In the genomic region with DNA sequence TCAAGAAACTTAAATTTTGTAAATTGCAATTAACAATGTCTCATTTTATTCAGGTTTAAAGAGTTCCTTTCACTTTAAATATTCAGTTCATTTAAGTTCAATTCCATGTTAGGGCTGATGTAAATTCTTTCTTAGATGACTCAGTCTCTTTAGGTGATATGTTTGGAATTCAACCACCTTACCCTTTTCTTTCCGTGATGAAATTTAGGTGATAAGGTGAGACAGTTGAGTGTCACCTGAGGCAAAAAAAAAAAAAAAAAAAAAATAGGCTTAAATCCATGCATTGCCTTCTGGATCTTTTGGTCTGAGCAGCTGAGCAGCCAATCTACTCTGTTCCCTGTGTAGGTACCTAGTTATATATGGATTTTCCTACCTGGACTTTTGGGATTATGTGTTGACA, we compare ENCODE assay signal across 24 cellular contexts.
DNase-seq lines count a peak whose midpoint lies in the region; ATAC-seq, FAIRE-seq and TF ChIP-seq lines count a peak whose summit lies in the region.
"Had no signal": no experiment of that assay in that cellular context is flagged by ENCODE, and none has a peak within 500 bp of the region (broad histone marks: within the 10 kb centered on the region; RNA-seq: fewer than 3 reads in every experiment).

No MANE protein-coding gene starts in this region.

- no peak overlapping the region for H3K27ac ChIP-seq in GM23338 (ENCODE audit: low read depth)
- H3K27ac ChIP-seq in PC-9: peak overlapping the region; percentile 77
- H3K27ac ChIP-seq in H1 (ENCODE audit: low read depth, low read length): no peak overlapping the region
- H3K27ac ChIP-seq in left lung: no peak overlapping the region
- no peak overlapping the region for H3K27ac ChIP-seq in CD4-positive, alpha-beta T cell (ENCODE audit: low read depth, low read length)
- H3K27ac ChIP-seq: A549 had no signal

- POLR2A ChIA-PET in PC-9 (lab: Charles Lee; ENCODE audit: unreplicated experiment) (no interaction called here), H1 (lab: Charles Lee; ENCODE audit: partially characterized antibody) (no interaction called here)
- POLR2A ChIA-PET in CD4-positive, alpha-beta T cell (lab: Charles Lee): no interaction called here

- H3K79me1 ChIP-seq in H1 (ENCODE audit: low read depth, low read length): no peaks in the 10 kb centered on the region

- peaks cover 4% of the 10 kb centered on the region for H3K27me3 Mint-ChIP-seq in GM23338 (ENCODE audit: insufficient read depth, low read depth, poor library complexity)
- H3K27me3 Mint-ChIP-seq in CD4-positive, alpha-beta T cell: no peaks in the 10 kb centered on the region
- H3K27me3 Mint-ChIP-seq: B cell, T-cell had no signal

- H3K79me2 ChIP-seq in GM23338 (replicated peaks; ENCODE audit: insufficient read depth): no peaks in the 10 kb centered on the region
- no peaks in the 10 kb centered on the region for H3K79me2 ChIP-seq in PC-9 (ENCODE audit: low read depth)
- H3K79me2 ChIP-seq in H1 (ENCODE audit: control insufficient read depth in 1 of 2, insufficient read depth in 2 of 2, low read length in 2 of 2): no peaks in the 10 kb centered on the region

- WGBS in H1 (ENCODE audit: extremely low coverage in 1 of 2, insufficient coverage in 1 of 2, insufficient read length in 1 of 2, insufficient replicate concordance in 2 of 2, low coverage in 1 of 2, low lambda C conversion rate in 2 of 2, missing lambda C conversion rate in 1 of 2), 2 experiments: 100% methylated on average over 1 of the region's 1 CpG; no CpG with 5 or more reads in 1 of the 2 experiments

- H2AK5ac ChIP-seq in H1 (ENCODE audit: low read depth, low read length): no peak overlapping the region

- H3K9ac ChIP-seq in H1 (replicated peaks in 1 of 4; ENCODE audit: extremely low read depth in 1 of 4, low read depth in 3 of 4, low read length in 3 of 4): no peak overlapping the region

- DNase-seq in GM23338 (ENCODE audit: low spot score) (no peak), PC-9 (peak; percentile 15 to 86), H1 (ENCODE audit: low read depth in 1 of 2, low spot score in 2 of 2) (no peak), left lung (no peak), H54 (ENCODE audit: insufficient read length, low spot score) (no peak)
- DNase-seq in CD4-positive, alpha-beta T cell: no peak
- DNase-seq: DMS 273 treated with DMSO at 0.1 percent for 48 hours, DMS79 treated with DMSO at 0.1 percent for 48 hours, GOT3, KG1, NCI-H1092 treated with DMSO at 0.1 percent for 48 hours, NCI-H146, NCI-H2081, NCI-H2171, NCI-H446, NCI-H526, SHP77 treated with DMSO at 0.1 percent for 48 hours, T-cell had no signal

- no peak overlapping the region for H3K4ac ChIP-seq in H1 (replicated peaks; ENCODE audit: insufficient read length, low read depth, low read length)

- FAIRE-seq in H1 (lab: Jason Lieb, UNC): no peak
- FAIRE-seq in H54 (lab: Jason Lieb, UNC): no peak
- FAIRE-seq: A549 had no signal

- BruUV-seq in PC-9 (replicated peaks; lab: Mats Ljungman, UMichigan): no TSS peak

- no peak for TF ChIP-seq RAD21 in H1 (IDR thresholded peaks at IDR 0.05 in 1 of 2, conservative IDR thresholded peaks at IDR 0.05 in 1 of 2; ENCODE audit: low read depth in 2 of 2, low read length in 2 of 2)

- peaks cover 10% of the 10 kb centered on the region for H3K4me1 ChIP-seq in GM23338 (ENCODE audit: insufficient read depth)
- H3K4me1 ChIP-seq in PC-9 (replicated peaks; ENCODE audit: insufficient read depth): peaks cover 28% of the 10 kb centered on the region
- no peaks in the 10 kb centered on the region for H3K4me1 ChIP-seq in H1 (replicated peaks in 1 of 4; ENCODE audit: control insufficient read depth in 3 of 4, insufficient read depth in 4 of 4, low read length in 3 of 4)
- H3K4me1 ChIP-seq in left lung: no peaks in the 10 kb centered on the region
- H3K4me1 ChIP-seq: A549 had no signal

- H4K20me1 ChIP-seq in GM23338 (replicated peaks; ENCODE audit: insufficient read depth) (no peaks in the 10 kb centered on the region), PC-9 (ENCODE audit: insufficient read depth) (no peaks in the 10 kb centered on the region), H1 (replicated peaks in 1 of 2; ENCODE audit: control insufficient read depth in 1 of 2, insufficient read depth in 2 of 2, low read length in 2 of 2) (no peaks in the 10 kb centered on the region)

- H3K4me3 ChIP-seq in GM23338 (no peak overlapping the region), PC-9 (no peak overlapping the region), H1 (ENCODE audit: extremely low read depth in 1 of 4, insufficient read depth in 2 of 4, low read depth in 3 of 4, low read length in 4 of 4) (no peak overlapping the region), left lung (no peak overlapping the region)
- H3K4me3 ChIP-seq: A549 had no signal

- H3K18ac ChIP-seq in H1 (ENCODE audit: extremely low read depth, low read length): no peak overlapping the region

- no peak overlapping the region for H3K4me3 Mint-ChIP-seq in GM23338
- no peak overlapping the region for H3K4me3 Mint-ChIP-seq in CD4-positive, alpha-beta T cell
- H3K4me3 Mint-ChIP-seq: B cell, CD14-positive monocyte, T-cell had no signal

- H3K9me3 ChIP-seq in PC-9 (ENCODE audit: insufficient read depth, low read depth) (0 out of 2 replicates have a peak, but pooled peaks cover 3% of the 10 kb centered on the region), H1 (ENCODE audit: insufficient read depth in 2 of 2, low read depth in 1 of 2, low read length in 1 of 2) (no peaks in the 10 kb centered on the region), left lung (no peaks in the 10 kb centered on the region)
- H3K9me3 ChIP-seq in CD4-positive, alpha-beta T cell (ENCODE audit: control insufficient read depth, low read length): no peaks in the 10 kb centered on the region
- H3K9me3 ChIP-seq: A549 had no signal

- H2AFZ ChIP-seq in GM23338: peak overlapping the region; percentile 80; the same call in 1 of the 2 replicates
- no peak overlapping the region for H2AFZ ChIP-seq in PC-9
- H2AFZ ChIP-seq in H1 (ENCODE audit: low read length): peak overlapping the region; percentile 88; the same call in 1 of the 2 replicates

- no peak overlapping the region for H2BK20ac ChIP-seq in H1 (ENCODE audit: low read length)

- H2BK15ac ChIP-seq in H1 (ENCODE audit: low read length): no peak overlapping the region

- no peaks in the 10 kb centered on the region for H3K36me3 Mint-ChIP-seq in GM23338 (ENCODE audit: low read depth)
- H3K36me3 Mint-ChIP-seq in CD4-positive, alpha-beta T cell (ENCODE audit: low read depth): no peaks in the 10 kb centered on the region
- H3K36me3 Mint-ChIP-seq: CD14-positive monocyte, T-cell had no signal

- H3K9me2 ChIP-seq in GM23338 (ENCODE audit: insufficient read depth): peaks cover 7% of the 10 kb centered on the region; the same call in 1 of the 2 replicates
- no peaks in the 10 kb centered on the region for H3K9me2 ChIP-seq in PC-9 (ENCODE audit: insufficient read depth)

- H2BK5ac ChIP-seq in H1 (ENCODE audit: low read depth, low read length): no peak overlapping the region

- intact Hi-C loops in PC-9 (cut with micrococcal nuclease; ENCODE audit: unreplicated experiment) (loop anchor here (1.0 kb wide), 1 partner anchor 20 kb away; no protein-coding TSS in a partner anchor), left lung (cut with DNase I) (no loop called here)
- intact Hi-C loops in CD4-positive, alpha-beta T cell (cut with DNase I, micrococcal nuclease): no loop called here

- no peak overlapping the region for H4K5ac ChIP-seq in H1 (ENCODE audit: insufficient read length, low read depth, low read length)

- H3K9me3 Mint-ChIP-seq in GM23338: no peaks in the 10 kb centered on the region; the same call in 2 of the 3 replicates
- H3K9me3 Mint-ChIP-seq in CD4-positive, alpha-beta T cell: no peaks in the 10 kb centered on the region
- H3K9me3 Mint-ChIP-seq: T-cell had no signal

- no peak overlapping the region for H2BK12ac ChIP-seq in H1 (ENCODE audit: low read depth, low read length)

- no peak for ATAC-seq in GM23338
- ATAC-seq in left lung: peak; percentile 68
- ATAC-seq in CD4-positive, alpha-beta T cell (ENCODE audit: poor library complexity): no peak
- ATAC-seq in HG02678 (IDR thresholded peaks at IDR 0.05; ENCODE audit: unreplicated experiment): no peak
- ATAC-seq in HG02885 (IDR thresholded peaks at IDR 0.05; ENCODE audit: poor library complexity, unreplicated experiment): no peak
- ATAC-seq: A549, SK-N-SH treated with all-trans-retinoic acid at 6 μM for 48 hours, T-cell had no signal

- no peak for TF ChIP-seq POLR2A in H1 (IDR thresholded peaks at IDR 0.05; ENCODE audit: control extremely low read depth in 1 of 2, low read depth in 2 of 2, low read length in 2 of 2)
- TF ChIP-seq POLR2A in H54 (IDR thresholded peaks at IDR 0.05; ENCODE audit: low read depth, low read length): no peak

- H3K27ac Mint-ChIP-seq in GM23338: no peak overlapping the region
- H3K27ac Mint-ChIP-seq in CD4-positive, alpha-beta T cell: no peak overlapping the region
- H3K27ac Mint-ChIP-seq: B cell, CD14-positive monocyte, T-cell had no signal

- H3K36me3 ChIP-seq in GM23338 (ENCODE audit: insufficient read depth) (no peaks in the 10 kb centered on the region), PC-9 (ENCODE audit: low read depth) (no peaks in the 10 kb centered on the region), H1 (ENCODE audit: control insufficient read depth in 2 of 4, insufficient read depth in 4 of 4, low read length in 3 of 4) (no peaks in the 10 kb centered on the region), left lung (no peaks in the 10 kb centered on the region)

- H3K23ac ChIP-seq in H1 (ENCODE audit: insufficient read length): no peak overlapping the region

- no peak overlapping the region for H4K8ac ChIP-seq in H1 (ENCODE audit: extremely low read depth, insufficient read depth, low read length)

- H3K56ac ChIP-seq in H1 (replicated peaks; ENCODE audit: insufficient read length, low read depth, low read length): no peak overlapping the region

- TF ChIP-seq CTCF in GM23338 (conservative IDR thresholded peaks at IDR 0.05; ENCODE audit: low read depth in 2 of 2): no peak
- no peak for TF ChIP-seq CTCF in PC-9 (conservative IDR thresholded peaks at IDR 0.05)
- no peak for TF ChIP-seq CTCF in H1 (IDR thresholded peaks at IDR 0.05; ENCODE audit: control extremely low read depth in 1 of 3, insufficient read depth in 1 of 3, low read depth in 1 of 3, low read length in 3 of 3)
- TF ChIP-seq CTCF in left lung (IDR thresholded peaks at IDR 0.05): no peak
- no peak for TF ChIP-seq CTCF in CD4-positive, alpha-beta T cell (IDR thresholded peaks at IDR 0.05)

- H3F3A ChIP-seq in GM23338 (replicated peaks; ENCODE audit: low read depth) (no peaks in the 10 kb centered on the region), PC-9 (ENCODE audit: insufficient read depth, low read depth) (0 out of 2 replicates have a peak, but pooled peaks cover 3% of the 10 kb centered on the region)

- H2BK120ac ChIP-seq in H1 (replicated peaks; ENCODE audit: low read depth, low read length): no peak overlapping the region

- CTCF ChIA-PET in PC-9 (lab: Charles Lee): no interaction called here
- CTCF ChIA-PET in H1 (lab: Charles Lee; ENCODE audit: partially characterized antibody): interaction anchor here (2.3 kb wide), 1 partner anchor 30 kb away, joined by 9 read pairs; no protein-coding TSS in a partner anchor
- CTCF ChIA-PET in CD4-positive, alpha-beta T cell (lab: Charles Lee): no interaction called here

- peaks cover 20% of the 10 kb centered on the region for H3K4me1 Mint-ChIP-seq in GM23338
- H3K4me1 Mint-ChIP-seq in CD4-positive, alpha-beta T cell (ENCODE audit: low read depth): no peaks in the 10 kb centered on the region
- H3K4me1 Mint-ChIP-seq: B cell, CD14-positive monocyte, T-cell had no signal

- no peak for TF ChIP-seq EP300 in H1 (IDR thresholded peaks at IDR 0.05; ENCODE audit: borderline replicate concordance in 1 of 2, low read depth in 2 of 2, low read length in 2 of 2)

- peaks cover 2% of the 10 kb centered on the region; the same call in 1 of the 2 replicates for H3K23me2 ChIP-seq in H1 (ENCODE audit: low read depth, low read length)

- no peak overlapping the region for H3K14ac ChIP-seq in H1 (ENCODE audit: insufficient read length)

- H3K27me3 ChIP-seq in GM23338 (ENCODE audit: insufficient read depth): no peaks in the 10 kb centered on the region
- no peaks in the 10 kb centered on the region for H3K27me3 ChIP-seq in PC-9 (ENCODE audit: insufficient read depth, low read depth)
- H3K27me3 ChIP-seq in H1 (replicated peaks in 1 of 4; ENCODE audit: control insufficient read depth in 3 of 4, extremely low read depth in 1 of 4, insufficient read depth in 3 of 4, low read length in 3 of 4): no peaks in the 10 kb centered on the region
- no peaks in the 10 kb centered on the region for H3K27me3 ChIP-seq in left lung
- H3K27me3 ChIP-seq in CD4-positive, alpha-beta T cell (ENCODE audit: control insufficient read depth, insufficient read depth, low read length): no peaks in the 10 kb centered on the region

- no peak overlapping the region for H4K91ac ChIP-seq in H1 (replicated peaks; ENCODE audit: insufficient read length, low read length)

- no peak overlapping the region for H3K4me2 ChIP-seq in GM23338
- H3K4me2 ChIP-seq in PC-9: peak overlapping the region; percentile 44; the same call in 1 of the 2 replicates
- no peak overlapping the region for H3K4me2 ChIP-seq in H1 (ENCODE audit: insufficient read depth in 1 of 2, low read depth in 2 of 2, low read length in 2 of 2)
- H3K4me2 ChIP-seq: A549 had no signal

Comparison
In these comparisons a context has a peak if more than half of its experiments do, and no peak if none do; other contexts are left out.
1. DNase-seq: peak in PC-9 (2 of 2); none in GM23338 (single experiment), H1 (0 of 2), left lung (0 of 2), CD4-positive, alpha-beta T cell (0 of 10) and H54 (single experiment).